16 cellular contexts compared by ENCODE assay signal in the genomic region with DNA sequence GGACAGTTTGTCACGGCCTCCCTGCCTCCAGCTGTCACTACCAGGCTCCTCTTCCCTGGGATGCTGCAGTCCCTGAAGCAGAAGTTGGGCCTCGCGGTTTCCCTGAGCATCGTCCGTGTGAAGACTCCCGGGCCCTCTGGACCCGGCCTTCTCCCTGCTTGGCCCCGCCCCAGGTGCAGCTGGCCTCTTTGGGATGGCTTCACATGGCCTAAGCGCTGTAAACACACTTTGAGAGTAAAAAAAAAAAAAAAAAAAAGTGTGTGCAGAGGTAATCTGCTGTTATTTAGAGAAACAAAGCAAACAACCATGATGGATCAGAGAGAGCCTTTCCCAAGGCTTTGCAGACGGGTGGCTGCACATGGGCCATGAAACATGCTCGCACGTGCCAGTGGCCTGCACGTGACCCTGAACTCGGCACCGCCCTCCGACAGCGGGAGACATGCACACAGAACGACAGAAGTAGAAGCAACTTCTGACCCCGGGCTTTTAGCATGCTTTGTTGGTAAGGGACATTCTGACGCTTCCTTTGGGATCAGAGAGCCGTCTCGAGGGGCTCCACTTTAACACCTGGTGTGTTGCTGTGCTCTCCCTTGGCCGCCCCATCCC.
DNase-seq lines count a peak whose midpoint lies in the region; ATAC-seq, FAIRE-seq and TF ChIP-seq lines count a peak whose summit lies in the region.
"Had no signal": no experiment of that assay in that cellular context is flagged by ENCODE, and none has a peak within 500 bp of the region (broad histone marks: within the 10 kb centered on the region; RNA-seq: fewer than 3 reads in every experiment).

No MANE protein-coding gene starts in this region.

- TF ChIP-seq RAD21 in K562 (CRISPR knock-in tag; conservative IDR thresholded peaks at IDR 0.05 in 1 of 2, IDR thresholded peaks at IDR 0.05 in 1 of 2): no peak

- H3K27ac ChIP-seq in K562 (ENCODE audit: extremely low read depth, low read depth, low read length): no peak overlapping the region
- H3K27ac ChIP-seq: tibial nerve had no signal

- H3K9me1 ChIP-seq in K562 (ENCODE audit: control insufficient read depth, insufficient read depth, low read length): no peaks in the 10 kb centered on the region

- WGBS in K562 (ENCODE audit: insufficient coverage, low coverage, missing lambda C conversion rate): 3% methylated on average over 22 of the region's 23 CpGs

- H3K9ac ChIP-seq in K562 (ENCODE audit: insufficient read depth in 1 of 2, low read depth in 2 of 2, low read length in 2 of 2): no peak overlapping the region

- H3K27me3 Mint-ChIP-seq in nephron (ENCODE audit: low read depth): peaks cover 10% of the 10 kb centered on the region
- peaks cover 27 to 29% of the 10 kb centered on the region in 2 donors for H3K27me3 Mint-ChIP-seq in stimulated activated naive B cell treated with anti-CD40 and anti-IgM and Interleukin-4, amounts not matched to agents 10 μg/mL and 1 μg/mL and 100 μg/mL, for 72 hours

- 0 out of 2 replicates have a peak overlapping the region, but pooled peaks have one; percentile 1 for H2AFZ ChIP-seq in K562 (ENCODE audit: low read depth, low read length)

- no peaks in the 10 kb centered on the region for H3K79me2 ChIP-seq in K562 (ENCODE audit: control insufficient read depth, insufficient read depth, low read length)

- FAIRE-seq in K562 (lab: Jason Lieb, UNC) (no peak), frontal cortex (lab: Jason Lieb, UNC) (no peak)

- H3K27me3 ChIP-seq in H7 (ENCODE audit: control insufficient read depth, insufficient read depth, low read length) (no peaks in the 10 kb centered on the region), K562 (ENCODE audit: control insufficient read depth in 2 of 2, insufficient read depth in 2 of 2, low read length in 2 of 2) (peaks cover 10 to 50% of the 10 kb centered on the region in 2 experiments; a peak in 4 of 5 replicates)
- H3K27me3 ChIP-seq: tibial nerve had no signal

- peaks cover 0 to 9% of the 10 kb centered on the region in 2 experiments; a peak in 2 of 5 replicates for H3K4me1 ChIP-seq in K562 (replicated peaks in 1 of 2; ENCODE audit: control insufficient read depth in 2 of 2, insufficient read depth in 2 of 2, low read length in 2 of 2)
- H3K4me1 ChIP-seq: tibial nerve had no signal

- H3K9me3 Mint-ChIP-seq in nephron: no peaks in the 10 kb centered on the region
- no peaks in the 10 kb centered on the region for H3K9me3 Mint-ChIP-seq in stimulated activated naive B cell treated with anti-CD40 and anti-IgM and Interleukin-4, amounts not matched to agents 10 μg/mL and 1 μg/mL and 100 μg/mL, for 72 hours
- H3K9me3 Mint-ChIP-seq: activated B cell treated with CpG ODN at 0.5 μM for 24 hours; natural killer cell; T-helper 1 cell treated with Interleukin-12 subunit alpha and Interleukin-12 subunit beta and Interleukin-4 antibody, amounts not matched to agents 30 μg/mL and 1 μg/mL, for 36 hours had no signal

- H3K36me3 Mint-ChIP-seq in nephron (ENCODE audit: low read depth): no peaks in the 10 kb centered on the region
- no peaks in the 10 kb centered on the region for H3K36me3 Mint-ChIP-seq in stimulated activated naive B cell treated with anti-CD40 and anti-IgM and Interleukin-4, amounts not matched to agents 10 μg/mL and 1 μg/mL and 100 μg/mL, for 72 hours
- H3K36me3 Mint-ChIP-seq: natural killer cell had no signal

- no peaks in the 10 kb centered on the region for H3K9me3 ChIP-seq in K562 (replicated peaks; ENCODE audit: control insufficient read depth, insufficient read depth, low read depth, low read length)
- H3K9me3 ChIP-seq: tibial nerve had no signal

- H3K4me2 ChIP-seq in K562 (ENCODE audit: insufficient read depth, low read length): no peak overlapping the region

- peak overlapping the region; percentile 17 to 67 (median 42) for H3K27ac Mint-ChIP-seq in nephron
- no peak overlapping the region for H3K27ac Mint-ChIP-seq in stimulated activated naive B cell treated with anti-CD40 and anti-IgM and Interleukin-4, amounts not matched to agents 10 μg/mL and 1 μg/mL and 100 μg/mL, for 72 hours
- H3K27ac Mint-ChIP-seq: activated B cell treated with CpG ODN at 0.5 μM for 24 hours; natural killer cell; T-helper 1 cell treated with Interleukin-12 subunit alpha and Interleukin-12 subunit beta and Interleukin-4 antibody, amounts not matched to agents 30 μg/mL and 1 μg/mL, for 36 hours had no signal

- in situ Hi-C loops in K562 (cut with MboI): no loop called here

- BruUV-seq in K562 (replicated peaks; lab: Mats Ljungman, UMichigan): no TSS peak

- no peak overlapping the region for H3K4me3 ChIP-seq in H7 (ENCODE audit: insufficient read depth, low read depth, low read length)
- H3K4me3 ChIP-seq in K562: no peak overlapping the region
- H3K4me3 ChIP-seq: lung, tibial nerve had no signal

- no peaks in the 10 kb centered on the region for H3K36me3 ChIP-seq in H7 (replicated peaks; ENCODE audit: control insufficient read depth, insufficient read depth, low read length)
- no peaks in the 10 kb centered on the region for H3K36me3 ChIP-seq in K562 (ENCODE audit: control insufficient read depth, insufficient read depth, low read length)
- H3K36me3 ChIP-seq: tibial nerve had no signal

- TF ChIP-seq POLR2A in K562 (conservative IDR thresholded peaks at IDR 0.05): no peak

- ATAC-seq in K562: peak; percentile 67; the same call in 2 of the 3 replicates
- no peak for ATAC-seq in stimulated activated naive B cell treated with anti-CD40 and anti-IgM and Interleukin-4, amounts not matched to agents 10 μg/mL and 1 μg/mL and 100 μg/mL, for 72 hours (replicated peaks)
- ATAC-seq: natural killer cell, sciatic nerve had no signal

- no peak for TF ChIP-seq EP300 in K562 (IDR thresholded peaks at IDR 0.05; ENCODE audit: low read length)

- no peaks in the 10 kb centered on the region for H4K20me1 ChIP-seq in K562 (replicated peaks; ENCODE audit: control insufficient read depth, insufficient read depth, low read length)

- no peak for TF ChIP-seq CTCF in K562 (IDR thresholded peaks at IDR 0.05 in 2 of 3, conservative IDR thresholded peaks at IDR 0.05 in 1 of 3; ENCODE audit: insufficient read depth in 2 of 3, low read depth in 1 of 3, low read length in 3 of 3)
- no peak for TF ChIP-seq CTCF in nephron (IDR thresholded peaks at IDR 0.05; ENCODE audit: unreplicated experiment in 3 of 3)

- no peak overlapping the region for H3K4me3 Mint-ChIP-seq in nephron
- H3K4me3 Mint-ChIP-seq in stimulated activated naive B cell treated with anti-CD40 and anti-IgM and Interleukin-4, amounts not matched to agents 10 μg/mL and 1 μg/mL and 100 μg/mL, for 72 hours: no peak overlapping the region
- H3K4me3 Mint-ChIP-seq: activated B cell treated with CpG ODN at 0.5 μM for 24 hours; natural killer cell; T-helper 1 cell treated with Interleukin-12 subunit alpha and Interleukin-12 subunit beta and Interleukin-4 antibody, amounts not matched to agents 30 μg/mL and 1 μg/mL, for 36 hours had no signal

- H3K4me1 Mint-ChIP-seq in nephron: peaks cover 38% of the 10 kb centered on the region
- H3K4me1 Mint-ChIP-seq in stimulated activated naive B cell treated with anti-CD40 and anti-IgM and Interleukin-4, amounts not matched to agents 10 μg/mL and 1 μg/mL and 100 μg/mL, for 72 hours: no peaks in the 10 kb centered on the region
- H3K4me1 Mint-ChIP-seq: activated B cell treated with CpG ODN at 0.5 μM for 24 hours, natural killer cell had no signal

- CTCF ChIA-PET in K562 (lab: Yijun Ruan, JAX; ENCODE audit: low intra/inter-chr PET ratio): no interaction called here

- intact Hi-C loops in K562 (cut with micrococcal nuclease): no loop called here

- POLR2A ChIA-PET in K562 (lab: Yijun Ruan, JAX): no interaction called here

- DNase-seq in AG20443 (ENCODE audit: low spot score) (peak; percentile 42), H7 (peak; percentile 36), K562 (ENCODE audit: extremely low read depth in 1 of 4, low spot score in 3 of 4) (peak in 1 of 4 experiments; percentile 8), NCI-H226 (no peak), NCI-H2196 (lab: John Stamatoyannopoulos, UW; ENCODE audit: unreplicated experiment) (no peak), frontal cortex (ENCODE audit: low spot score in 2 of 2) (no peak)
- DNase-seq in stimulated activated naive B cell treated with anti-CD40 and anti-IgM and Interleukin-4, amounts not matched to agents 10 μg/mL and 1 μg/mL and 100 μg/mL, for 72 hours: no peak
- DNase-seq: activated B cell treated with CpG ODN at 0.5 μM for 24 hours; activated naive CD4-positive, alpha-beta T cell treated with Interleukin-2 at 50 U/mL for 16 hours; natural killer cell; NCI-H1048 had no signal

TF ChIP-seq in K562, 482 proteins besides CTCF, POLR2A, EP300 and RAD21 (continues in another document):
- TF ChIP-seq ZFX (CRISPR knock-in tag; IDR thresholded peaks at IDR 0.05): no peak
- TF ChIP-seq, protein P1, sequence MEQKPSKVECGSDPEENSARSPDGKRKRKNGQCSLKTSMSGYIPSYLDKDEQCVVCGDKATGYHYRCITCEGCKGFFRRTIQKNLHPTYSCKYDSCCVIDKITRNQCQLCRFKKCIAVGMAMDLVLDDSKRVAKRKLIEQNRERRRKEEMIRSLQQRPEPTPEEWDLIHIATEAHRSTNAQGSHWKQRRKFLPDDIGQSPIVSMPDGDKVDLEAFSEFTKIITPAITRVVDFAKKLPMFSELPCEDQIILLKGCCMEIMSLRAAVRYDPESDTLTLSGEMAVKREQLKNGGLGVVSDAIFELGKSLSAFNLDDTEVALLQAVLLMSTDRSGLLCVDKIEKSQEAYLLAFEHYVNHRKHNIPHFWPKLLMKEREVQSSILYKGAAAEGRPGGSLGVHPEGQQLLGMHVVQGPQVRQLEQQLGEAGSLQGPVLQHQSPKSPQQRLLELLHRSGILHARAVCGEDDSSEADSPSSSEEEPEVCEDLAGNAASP (IDR thresholded peaks at IDR 0.05): no peak
- TF ChIP-seq, protein P2, sequence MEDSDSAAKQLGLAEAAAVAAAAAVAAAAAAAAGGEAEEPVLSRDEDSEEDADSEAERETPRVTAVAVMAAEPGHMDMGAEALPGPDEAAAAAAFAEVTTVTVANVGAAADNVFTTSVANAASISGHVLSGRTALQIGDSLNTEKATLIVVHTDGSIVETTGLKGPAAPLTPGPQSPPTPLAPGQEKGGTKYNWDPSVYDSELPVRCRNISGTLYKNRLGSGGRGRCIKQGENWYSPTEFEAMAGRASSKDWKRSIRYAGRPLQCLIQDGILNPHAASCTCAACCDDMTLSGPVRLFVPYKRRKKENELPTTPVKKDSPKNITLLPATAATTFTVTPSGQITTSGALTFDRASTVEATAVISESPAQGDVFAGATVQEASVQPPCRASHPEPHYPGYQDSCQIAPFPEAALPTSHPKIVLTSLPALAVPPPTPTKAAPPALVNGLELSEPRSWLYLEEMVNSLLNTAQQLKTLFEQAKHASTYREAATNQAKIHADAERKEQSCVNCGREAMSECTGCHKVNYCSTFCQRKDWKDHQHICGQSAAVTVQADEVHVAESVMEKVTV (CRISPR knock-in tag; IDR thresholded peaks at IDR 0.05): no peak
- TF ChIP-seq MCM2 (IDR thresholded peaks at IDR 0.05; ENCODE audit: low read depth): no peak
- TF ChIP-seq, protein P3, sequence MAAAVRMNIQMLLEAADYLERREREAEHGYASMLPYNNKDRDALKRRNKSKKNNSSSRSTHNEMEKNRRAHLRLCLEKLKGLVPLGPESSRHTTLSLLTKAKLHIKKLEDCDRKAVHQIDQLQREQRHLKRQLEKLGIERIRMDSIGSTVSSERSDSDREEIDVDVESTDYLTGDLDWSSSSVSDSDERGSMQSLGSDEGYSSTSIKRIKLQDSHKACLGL (CRISPR knock-in tag; IDR thresholded peaks at IDR 0.05; ENCODE audit: borderline replicate concordance, poor library complexity, severe bottlenecking): no peak

Comparison
In these comparisons a context has a peak if more than half of its experiments do, and no peak if none do; other contexts are left out.
1. DNase-seq: peak in AG20443 (single experiment) and H7 (single experiment); none in stimulated activated naive B cell treated with anti-CD40 and anti-IgM and Interleukin-4, amounts not matched to agents 10 μg/mL and 1 μg/mL and 100 μg/mL, for 72 hours (single experiment), NCI-H226 (single experiment), NCI-H2196 (single experiment) and frontal cortex (0 of 2).